Comparison of ENCODE assay signal across 8 cellular contexts in genomic region chr17:59441459-59442096, GRCh38.
A peak's percentile ranks its signal among the peaks of the same experiment; 100 is the strongest.
DNase-seq lines count a peak whose midpoint lies in the region; ATAC-seq, FAIRE-seq and TF ChIP-seq lines count a peak whose summit lies in the region.

No MANE protein-coding gene starts in this region.

- H3K9me2 ChIP-seq in HCT116 (ENCODE audit: insufficient read depth): no peaks in the 10 kb centered on the region

- H3K4me1 ChIP-seq in A549: no peaks in the 10 kb centered on the region
- H3K4me1 ChIP-seq in HCT116 (ENCODE audit: control insufficient read depth in 1 of 2, insufficient read depth in 2 of 2, low read length in 2 of 2): no peaks in the 10 kb centered on the region
- H3K4me1 ChIP-seq in mammary epithelial cell (ENCODE audit: insufficient read depth, low read length): no peaks in the 10 kb centered on the region
- H3K4me1 ChIP-seq in osteoblast (ENCODE audit: insufficient read depth, low read length): peaks cover 9% of the 10 kb centered on the region

- DNase-seq in A549 (ENCODE audit: low read depth in 1 of 2, low spot score in 1 of 2) (no peak), HCT116 (ENCODE audit: low read depth, low spot score) (no peak), mammary epithelial cell (no peak), osteoblast (ENCODE audit: insufficient read length, low spot score, missing footprints) (no peak), activated gamma-delta T cell treated with Interleukin-2 at 50 U/mL for 16 hours (no peak), cerebellar nuclear complex (lab: John Stamatoyannopoulos, UW) (no peak)
- no peak for DNase-seq in stimulated activated CD4-positive, alpha-beta T cell treated with anti-CD3 and anti-CD28 coated beads, Interleukin-2, amount 100 ng/mL, for 48 hours

- RAD21 ChIA-PET in HCT116 (lab: Charles Lee; ENCODE audit: low non-redundant PET in 1 of 2, low total read pairs in 2 of 2, uncharacterized antibody in 2 of 2, unreplicated experiment in 2 of 2): interaction anchor here (0.6 to 1.9 kb wide), 4 partner anchors 112 to 133 kb away, joined by 3 to 11 read pairs (median 5); no protein-coding TSS in a partner anchor

- no peak for FAIRE-seq in A549 (lab: Jason Lieb, UNC)

- in situ Hi-C loops in mammary epithelial cell (cut with MboI; ENCODE audit: low sequenced_read_pairs in 2 of 2): no loop called here

- dilution Hi-C loops in mammary epithelial cell (cut with HindIII; ENCODE audit: low sequenced_read_pairs): no loop called here

- 0 out of 6 replicates have a peak, but pooled peaks have one; percentile 18 to 30 for ATAC-seq in A549
- ATAC-seq in HCT116: no peak
- no peak for ATAC-seq in GM21619 (IDR thresholded peaks at IDR 0.05; ENCODE audit: unreplicated experiment)

- H4K20me1 ChIP-seq in HCT116 (ENCODE audit: insufficient read depth) (no peaks in the 10 kb centered on the region), mammary epithelial cell (ENCODE audit: insufficient read depth, low read length) (no peaks in the 10 kb centered on the region), osteoblast (ENCODE audit: insufficient read depth, low read length) (no peaks in the 10 kb centered on the region)

- POLR2A ChIA-PET in A549 (lab: Yijun Ruan, JAX) (interaction anchor here (0.6 kb wide), 1 partner anchor 922 kb away, joined by 4 read pairs; no protein-coding TSS in a partner anchor), HCT116 (lab: Charles Lee) (interaction anchor here (0.6 to 1.0 kb wide), 2 partner anchors 14 to 18 kb away, joined by 3 read pairs; no protein-coding TSS in a partner anchor)

- no peak overlapping the region for H3K4me3 ChIP-seq in A549
- no peak overlapping the region for H3K4me3 ChIP-seq in HCT116 (replicated peaks in 1 of 2; ENCODE audit: low read depth in 1 of 2, low read length in 2 of 2)
- no peak overlapping the region for H3K4me3 ChIP-seq in mammary epithelial cell (replicated peaks in 1 of 3; ENCODE audit: insufficient read depth in 1 of 3, low read depth in 2 of 3, low read length in 3 of 3)
- H3K4me3 ChIP-seq in osteoblast (ENCODE audit: insufficient read depth, low read length): no peak overlapping the region

- intact Hi-C loops in HCT116 (cut with micrococcal nuclease) (loop anchor here (1.0 to 5.0 kb wide), 4 partner anchors 112 to 924 kb away; partner anchors contain the start of gene GDPD1), mammary epithelial cell (cut with micrococcal nuclease) (loop anchor here (1.0 kb wide), 1 partner anchor 126 kb away; no protein-coding TSS in a partner anchor)

- no peak overlapping the region for H3K9ac ChIP-seq in HCT116 (ENCODE audit: low read length)
- H3K9ac ChIP-seq in mammary epithelial cell (ENCODE audit: insufficient read depth, low read length): no peak overlapping the region

- H3K9me3 ChIP-seq in A549 (no peaks in the 10 kb centered on the region), HCT116 (ENCODE audit: control insufficient read depth in 1 of 2, insufficient read depth in 1 of 2, low read depth in 1 of 2, low read length in 2 of 2) (no peaks in the 10 kb centered on the region), mammary epithelial cell (replicated peaks; ENCODE audit: insufficient read depth, low read length) (no peaks in the 10 kb centered on the region), osteoblast (ENCODE audit: low read depth, low read length) (no peaks in the 10 kb centered on the region)

- no peak overlapping the region for H3K4me2 ChIP-seq in A549
- no peak overlapping the region for H3K4me2 ChIP-seq in HCT116 (ENCODE audit: low read length)
- H3K4me2 ChIP-seq in mammary epithelial cell (ENCODE audit: insufficient read depth, low read depth, low read length): no peak overlapping the region
- peak overlapping the region; percentile 68 for H3K4me2 ChIP-seq in osteoblast (ENCODE audit: insufficient read depth, low read length)

- BruUV-seq in HCT116 (replicated peaks; lab: Mats Ljungman, UMichigan): no TSS peak
- BruUV-seq in mammary epithelial cell (replicated peaks; lab: Mats Ljungman, UMichigan): no TSS peak

- TF ChIP-seq EP300 in A549 (IDR thresholded peaks at IDR 0.05): no peak

- H3K27ac ChIP-seq in A549 (no peak overlapping the region), HCT116 (ENCODE audit: low read depth, low read length) (no peak overlapping the region), mammary epithelial cell (ENCODE audit: insufficient read depth, low read depth, low read length) (no peak overlapping the region), osteoblast (ENCODE audit: low read depth, low read length) (no peak overlapping the region)

- CTCF ChIA-PET in A549 (lab: Yijun Ruan, JAX): interaction anchor here (0.7 to 19.4 kb wide), 49 partner anchors 10 to 335 kb away, joined by 3 to 385 read pairs (median 4); partner anchors contain the start of genes TRIM37 and YPEL2
- CTCF ChIA-PET in HCT116 (lab: Charles Lee): interaction anchor here (0.6 to 5.5 kb wide), 8 partner anchors 8 to 130 kb away, joined by 3 to 58 read pairs (median 4); no protein-coding TSS in a partner anchor
- CTCF ChIA-PET in mammary epithelial cell (lab: Charles Lee; ENCODE audit: low non-redundant PET): interaction anchor here (0.6 kb wide), 1 partner anchor 131 kb away, joined by 5 read pairs; no protein-coding TSS in a partner anchor

- WGBS in A549 (ENCODE audit: missing lambda C conversion rate): 71% methylated on average over 7 of the region's 7 CpGs
- WGBS in mammary epithelial cell (ENCODE audit: low coverage, missing lambda C conversion rate): 75% methylated on average over 7 of the region's 7 CpGs

- no peaks in the 10 kb centered on the region for H3K36me3 ChIP-seq in HCT116 (ENCODE audit: control insufficient read depth in 1 of 2, insufficient read depth in 2 of 2, low read length in 2 of 2)
- no peaks in the 10 kb centered on the region for H3K36me3 ChIP-seq in mammary epithelial cell (ENCODE audit: insufficient read depth, low read length)
- no peaks in the 10 kb centered on the region for H3K36me3 ChIP-seq in osteoblast (ENCODE audit: insufficient read depth, low read length)

- TF ChIP-seq POLR2A in A549 (IDR thresholded peaks at IDR 0.05; ENCODE audit: low read length) (no peak), HCT116 (IDR thresholded peaks at IDR 0.05; ENCODE audit: borderline replicate concordance, extremely low read depth, insufficient read depth, insufficient read length) (no peak)

- no peaks in the 10 kb centered on the region for H3K79me2 ChIP-seq in HCT116 (ENCODE audit: insufficient read depth, low read length)
- H3K79me2 ChIP-seq in mammary epithelial cell (ENCODE audit: insufficient read depth, low read length): no peaks in the 10 kb centered on the region
- H3K79me2 ChIP-seq in osteoblast (ENCODE audit: insufficient read depth, low read length): no peaks in the 10 kb centered on the region

- no peaks in the 10 kb centered on the region for H3K27me3 ChIP-seq in HCT116 (ENCODE audit: insufficient read depth, low read length)
- no peaks in the 10 kb centered on the region for H3K27me3 ChIP-seq in mammary epithelial cell (ENCODE audit: insufficient read depth, low read length)
- H3K27me3 ChIP-seq in osteoblast (ENCODE audit: insufficient read depth, low read length): no peaks in the 10 kb centered on the region

- TF ChIP-seq CTCF in A549 (IDR thresholded peaks at IDR 0.05): no peak
- no peak for TF ChIP-seq CTCF in HCT116 (IDR thresholded peaks at IDR 0.05 in 2 of 3, conservative IDR thresholded peaks at IDR 0.05 in 1 of 3; ENCODE audit: borderline replicate concordance in 1 of 3, insufficient read depth in 1 of 3, low read depth in 2 of 3, low read length in 2 of 3)
- no peak for TF ChIP-seq CTCF in mammary epithelial cell (conservative IDR thresholded peaks at IDR 0.05 in 1 of 2, IDR thresholded peaks at IDR 0.05 in 1 of 2; ENCODE audit: extremely low read depth in 1 of 2, insufficient read depth in 1 of 2, low read depth in 1 of 2, low read length in 2 of 2)
- no peak for TF ChIP-seq CTCF in osteoblast (IDR thresholded peaks at IDR 0.05; ENCODE audit: extremely low read depth, low read depth, low read length)

- TF ChIP-seq RAD21 in A549 (conservative IDR thresholded peaks at IDR 0.05 in 1 of 2, IDR thresholded peaks at IDR 0.05 in 1 of 2) (no peak), HCT116 (IDR thresholded peaks at IDR 0.05; ENCODE audit: low read depth) (no peak)

- H2AFZ ChIP-seq in HCT116 (ENCODE audit: low read depth, low read length, poor library complexity, severe bottlenecking) (peak overlapping the region; percentile 6), mammary epithelial cell (ENCODE audit: low read depth, low read length) (peak overlapping the region; percentile 10), osteoblast (ENCODE audit: low read length) (peak overlapping the region; percentile 88)

TF ChIP-seq in A549, 52 proteins besides CTCF, POLR2A, EP300 and RAD21 (continues in another document):
- TF ChIP-seq ZFP36 (IDR thresholded peaks at IDR 0.05; ENCODE audit: borderline replicate concordance, partially characterized antibody): peak; percentile 25
- no peak for TF ChIP-seq CBX2 (IDR thresholded peaks at IDR 0.05; ENCODE audit: borderline replicate concordance, low read depth)
- TF ChIP-seq BHLHE40 (IDR thresholded peaks at IDR 0.05; ENCODE audit: low read depth, low read length): no peak
- no peak for TF ChIP-seq BCL3 (IDR thresholded peaks at IDR 0.05)
- no peak for TF ChIP-seq JUN (IDR thresholded peaks at IDR 0.05)

TF ChIP-seq in HCT116, 20 proteins besides CTCF, POLR2A, EP300 and RAD21 (continues in another document):
- TF ChIP-seq TCF7L2 (IDR thresholded peaks at IDR 0.05; ENCODE audit: borderline replicate concordance, extremely low read depth, insufficient read depth, insufficient read length) (no peak), POLR2AphosphoS5 (IDR thresholded peaks at IDR 0.05; ENCODE audit: low read depth, low read length) (no peak), EGR1 (IDR thresholded peaks at IDR 0.05; ENCODE audit: low read depth) (no peak), CBX3 (IDR thresholded peaks at IDR 0.05; ENCODE audit: low read depth) (no peak), YY1 (IDR thresholded peaks at IDR 0.05; ENCODE audit: extremely low read depth, insufficient replicate concordance, low read depth, low read length) (no peak), ZFX (IDR thresholded peaks at IDR 0.05) (no peak), SRF (IDR thresholded peaks at IDR 0.05; ENCODE audit: low read depth) (no peak), MAX (IDR thresholded peaks at IDR 0.05) (no peak), ATF3 (IDR thresholded peaks at IDR 0.05) (no peak), JUND (IDR thresholded peaks at IDR 0.05) (no peak)

Comparison
In these comparisons a context has a peak if more than half of its experiments do, and no peak if none do; other contexts are left out.
1. ATAC-seq: peak in A549 (2 of 2); none in HCT116 (single experiment) and GM21619 (single experiment).
2. H2AFZ ChIP-seq: peak in every context shown above with its lines; median percentile 88 in osteoblast; 10 in mammary epithelial cell; 6 in HCT116.